ENCODE assay signal across 24 cellular contexts in genomic region chr11:19696904-19697303, GRCh38. TPM values are rescaled to one million over a fixed set of nuclear protein-coding genes. Genes with fewer than 3 reads are reported as not detected.
"Had no signal": no experiment of that assay in that cellular context is flagged by ENCODE, and none has a peak within 500 bp of the region (broad histone marks: within the 10 kb centered on the region; RNA-seq: fewer than 3 reads in every experiment).

No MANE protein-coding gene starts in this region.

- H3K36me3 Mint-ChIP-seq: immature natural killer cell; naive thymus-derived CD4-positive, alpha-beta T cell had no signal

- H3K27ac ChIP-seq: prostate gland, vagina had no signal

- H3K27ac Mint-ChIP-seq: immature natural killer cell; naive thymus-derived CD4-positive, alpha-beta T cell; nephron; stimulated activated naive CD8-positive, alpha-beta T cell treated with anti-CD3 and anti-CD28 coated beads, Interleukin-15, amount 100 ng/mL, for 72 hours had no signal

- H3K4me1 Mint-ChIP-seq: immature natural killer cell; naive thymus-derived CD4-positive, alpha-beta T cell; stimulated activated naive CD8-positive, alpha-beta T cell treated with anti-CD3 and anti-CD28 coated beads, Interleukin-15, amount 100 ng/mL, for 72 hours had no signal

- H3K4me3 Mint-ChIP-seq: immature natural killer cell; naive thymus-derived CD4-positive, alpha-beta T cell; nephron; stimulated activated naive CD8-positive, alpha-beta T cell treated with anti-CD3 and anti-CD28 coated beads, Interleukin-15, amount 100 ng/mL, for 72 hours had no signal

- DNase-seq: effector CD4-positive, alpha-beta T cell; foreskin fibroblast; gastrocnemius medialis; immature natural killer cell; islet precursor cell; kidney glomerular epithelial cell; mesenchymal stem cell; midbrain; naive thymus-derived CD4-positive, alpha-beta T cell; right lobe of liver; stimulated activated CD4-positive, alpha-beta T cell treated with anti-CD3 and anti-CD28 coated beads, Interleukin-12 subunit alpha, Interleukin-12 subunit beta, amount 100 ng/mL, for 4 hours; stimulated activated CD4-positive, alpha-beta T cell treated with anti-CD3 and anti-CD28 coated beads, Interleukin-1b, Interleukin-23, amount 100 ng/mL, for 48 hours; stimulated activated CD4-positive, alpha-beta T cell treated with anti-CD3 and anti-CD28 coated beads, Interleukin-4, amount 100 ng/mL, for 1 hour; stimulated activated CD8-positive, alpha-beta memory T cell treated with anti-CD3 and anti-CD28 coated beads, Interleukin-4, amount 100 ng/mL, for 48 hours; stimulated activated naive CD4-positive, alpha-beta T cell; stimulated activated naive CD8-positive, alpha-beta T cell treated with anti-CD3 and anti-CD28 coated beads, Interleukin-15, amount 100 ng/mL, for 72 hours; trophoblast cell had no signal

- H3K9me3 Mint-ChIP-seq: immature natural killer cell; nephron; stimulated activated naive CD8-positive, alpha-beta T cell treated with anti-CD3 and anti-CD28 coated beads, Interleukin-15, amount 100 ng/mL, for 72 hours had no signal

- H3K4me1 ChIP-seq: prostate gland had no signal

- H3K27me3 ChIP-seq: dorsolateral prefrontal cortex, gastrocnemius medialis, right lobe of liver, thyroid gland, vagina had no signal

- ATAC-seq: gastrocnemius medialis; naive thymus-derived CD4-positive, alpha-beta T cell; stimulated activated naive CD8-positive, alpha-beta T cell treated with anti-CD3 and anti-CD28 coated beads, Interleukin-15, amount 100 ng/mL, for 72 hours had no signal

- H3K9me3 ChIP-seq: gastrocnemius medialis, prostate gland, right lobe of liver, thyroid gland, vagina had no signal

- H3K4me2 ChIP-seq: smooth muscle cell had no signal

- H3K4me3 ChIP-seq: dorsolateral prefrontal cortex, gastrocnemius medialis, lung, prostate gland, right lobe of liver, smooth muscle cell, thyroid gland, vagina had no signal

- H3K36me3 ChIP-seq: gastrocnemius medialis, prostate gland, right lobe of liver, thyroid gland, vagina had no signal

RNA-seq across cellular contexts. Expression of gene NAV2, which starts 15.7 kb away (rescaled TPM):
- polyA plus RNA-seq: naive thymus-derived CD4-positive, alpha-beta T cell had no signal
